Comparison of ENCODE assay signal across 6 cellular contexts in the genomic region with DNA sequence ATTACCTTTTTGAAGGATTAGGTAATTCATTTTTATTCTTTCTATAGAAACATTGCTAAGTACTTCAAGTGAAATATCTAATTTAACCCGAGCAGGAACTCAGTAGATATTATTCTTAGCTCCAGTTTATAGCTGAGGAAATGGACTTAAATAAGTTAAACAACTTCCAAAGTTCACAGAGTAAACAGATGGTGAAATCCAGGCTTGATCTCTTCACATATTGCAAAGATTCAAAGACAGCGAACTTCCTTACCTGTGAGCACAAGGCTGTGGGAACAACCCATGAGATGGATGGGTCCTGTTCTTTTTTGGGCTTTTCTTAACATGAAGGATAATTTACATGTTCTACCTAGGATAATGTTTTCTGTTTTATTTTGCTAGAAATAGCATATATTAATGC.
"Had no signal": no experiment of that assay in that cellular context is flagged by ENCODE, and none has a peak within 500 bp of the region (broad histone marks: within the 10 kb centered on the region; RNA-seq: fewer than 3 reads in every experiment).

No MANE protein-coding gene starts in this region.

- ATAC-seq: GM23338, HCT116, K562 had no signal

- H3K27ac Mint-ChIP-seq: GM23338, HFFc6 had no signal

- H3K4me3 Mint-ChIP-seq: GM23338, HFFc6 had no signal

- DNase-seq: H7, HFFc6, KG1 had no signal

- H3K9me3 Mint-ChIP-seq: GM23338, HFFc6 had no signal

- H3K4me1 Mint-ChIP-seq: GM23338 had no signal
